ENCODE assay signal across 30 cellular contexts in the genomic region with DNA sequence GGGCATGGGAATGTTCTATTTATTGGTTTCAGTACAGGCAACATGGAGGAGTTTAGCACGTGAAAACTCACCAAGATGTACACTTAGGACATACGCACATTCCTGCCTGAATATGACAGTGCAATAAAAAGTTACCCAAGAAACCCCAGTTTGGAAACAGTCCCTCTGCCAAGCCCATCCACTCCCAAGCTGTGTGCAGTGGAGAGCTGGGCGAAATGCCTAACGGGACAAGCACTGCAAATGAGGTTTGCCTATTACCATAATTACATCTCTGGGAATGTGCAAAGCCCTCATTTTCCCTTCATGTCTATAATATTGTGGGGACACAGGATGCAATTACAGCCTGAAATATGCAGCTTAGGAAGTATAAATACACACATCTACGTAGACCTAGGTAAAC.
"Had no signal": no experiment of that assay in that cellular context is flagged by ENCODE, and none has a peak within 500 bp of the region (broad histone marks: within the 10 kb centered on the region; RNA-seq: fewer than 3 reads in every experiment).

No MANE protein-coding gene starts in this region.

- H3K4me3 Mint-ChIP-seq: activated CD4-positive, alpha-beta T cell treated with anti-CD3 and anti-CD28 coated beads for 36 hours; activated naive CD4-positive, alpha-beta T cell treated with anti-CD3 and anti-CD28 coated beads, Interleukin-2, amount 50 U/mL, for 24 hours; activated T-cell treated with anti-CD3 and anti-CD28 coated beads, Interleukin-2, amount 50 U/mL, for 24 hours; nephron progenitor cell; stimulated activated naive CD8-positive, alpha-beta T cell treated with anti-CD3 and anti-CD28 coated beads, Interleukin-15, Interleukin-2, amounts not matched to agents 100 ng/mL and 50 ng/mL, for 24 hours; T-helper 2 cell treated with Interferon-gamma antibody and Interleukin-4, amounts not matched to agents 5 μg/mL and 100 μg/mL, for 36 hours; type B pancreatic cell had no signal

- H3K4me3 ChIP-seq: ascending aorta, coronary artery, dorsolateral prefrontal cortex, gastrocnemius medialis, mucosa of descending colon, pancreas, prostate gland, skin epidermis, uterus had no signal

- H3K27ac ChIP-seq: ascending aorta, brain microvascular endothelial cell, coronary artery, dorsolateral prefrontal cortex, gastrocnemius medialis, pancreas, prostate gland, skin epidermis, uterus had no signal

- H3K36me3 ChIP-seq: ascending aorta, brain microvascular endothelial cell, gastrocnemius medialis, pancreas, prostate gland, uterus had no signal

- H3K9me3 ChIP-seq: ascending aorta, gastrocnemius medialis, mucosa of descending colon, pancreas, prostate gland, uterus had no signal

- H3K27ac Mint-ChIP-seq: activated naive CD4-positive, alpha-beta T cell treated with anti-CD3 and anti-CD28 coated beads, Interleukin-2, amount 50 U/mL, for 24 hours; activated T-cell treated with anti-CD3 and anti-CD28 coated beads, Interleukin-2, amount 50 U/mL, for 24 hours; nephron progenitor cell; stimulated activated naive CD8-positive, alpha-beta T cell treated with anti-CD3 and anti-CD28 coated beads, Interleukin-15, Interleukin-2, amounts not matched to agents 100 ng/mL and 50 ng/mL, for 24 hours; T-helper 2 cell treated with Interferon-gamma antibody and Interleukin-4, amounts not matched to agents 5 μg/mL and 100 μg/mL, for 36 hours; type B pancreatic cell had no signal

- H3K4me1 ChIP-seq: gastrocnemius medialis, pancreas, prostate gland, uterus had no signal

- H3K9me3 Mint-ChIP-seq: activated naive CD4-positive, alpha-beta T cell treated with anti-CD3 and anti-CD28 coated beads, Interleukin-2, amount 50 U/mL, for 24 hours; activated T-cell treated with anti-CD3 and anti-CD28 coated beads, Interleukin-2, amount 50 U/mL, for 24 hours; nephron progenitor cell; stimulated activated naive CD8-positive, alpha-beta T cell treated with anti-CD3 and anti-CD28 coated beads, Interleukin-15, Interleukin-2, amounts not matched to agents 100 ng/mL and 50 ng/mL, for 24 hours; type B pancreatic cell had no signal

- H3K27me3 Mint-ChIP-seq: activated CD4-positive, alpha-beta T cell treated with anti-CD3 and anti-CD28 coated beads for 36 hours; activated naive CD4-positive, alpha-beta T cell treated with anti-CD3 and anti-CD28 coated beads, Interleukin-2, amount 50 U/mL, for 24 hours; activated T-cell treated with anti-CD3 and anti-CD28 coated beads, Interleukin-2, amount 50 U/mL, for 24 hours; stimulated activated naive CD8-positive, alpha-beta T cell treated with anti-CD3 and anti-CD28 coated beads, Interleukin-15, Interleukin-2, amounts not matched to agents 100 ng/mL and 50 ng/mL, for 24 hours had no signal

- DNase-seq: activated CD4-positive, alpha-beta T cell treated with anti-CD3 and anti-CD28 coated beads for 36 hours; activated CD4-positive, alpha-beta T cell treated with anti-CD3 and anti-CD28 coated beads, Interleukin-2, amount 50 U/mL, for 48 hours; activated CD4-positive, CD25-positive, alpha-beta regulatory T cell; activated CD8-positive, alpha-beta memory T cell treated with anti-CD3 and anti-CD28 coated beads, Interleukin-2, amount 50 U/mL, for 48 hours; activated gamma-delta T cell; activated T-cell treated with anti-CD3 and anti-CD28 coated beads, Interleukin-2, amount 50 U/mL, for 24 hours; brain microvascular endothelial cell; effector memory CD4-positive, alpha-beta T cell; gastrocnemius medialis; glutamatergic neuron; left cardiac atrium; left ventricle myocardium superior; mucosa of descending colon; nephron progenitor cell; pancreas; retina; stimulated activated CD4-positive, alpha-beta T cell treated with anti-CD3 and anti-CD28 coated beads, Interleukin-12 subunit alpha, Interleukin-12 subunit beta, amount 100 ng/mL, for 4 hours; stimulated activated CD4-positive, alpha-beta T cell treated with anti-CD3 and anti-CD28 coated beads, Interleukin-4, amount 100 ng/mL, for 1 hour; substantia nigra; uterus had no signal

- ATAC-seq: activated CD4-positive, alpha-beta T cell treated with anti-CD3 and anti-CD28 coated beads for 36 hours; gastrocnemius medialis; left ventricle myocardium superior; mucosa of descending colon; pancreas; sciatic nerve had no signal

- H3K36me3 Mint-ChIP-seq: activated naive CD4-positive, alpha-beta T cell treated with anti-CD3 and anti-CD28 coated beads, Interleukin-2, amount 50 U/mL, for 24 hours; type B pancreatic cell had no signal
